ENCODE assay signal across 31 cellular contexts in genomic region chrX:3177851-3178250, GRCh38.
DNase-seq lines count a peak whose midpoint lies in the region; ATAC-seq, FAIRE-seq and TF ChIP-seq lines count a peak whose summit lies in the region.
"Had no signal": no experiment of that assay in that cellular context is flagged by ENCODE, and none has a peak within 500 bp of the region (broad histone marks: within the 10 kb centered on the region; RNA-seq: fewer than 3 reads in every experiment).

No MANE protein-coding gene starts in this region.

- H3K4me2 ChIP-seq in HepG2 (ENCODE audit: low read depth, low read length) = no peak overlapping the region

- TF ChIP-seq CTCF in HepG2 (CRISPR knock-in tag; IDR thresholded peaks at IDR 0.05) = no peak
- TF ChIP-seq CTCF in right lobe of liver (IDR thresholded peaks at IDR 0.05) = no peak
- TF ChIP-seq CTCF in foreskin keratinocyte (conservative IDR thresholded peaks at IDR 0.05) = no peak

- H3K9me3 ChIP-seq in HepG2 (ENCODE audit: low read length) (no peaks in the 10 kb centered on the region), right lobe of liver (no peaks in the 10 kb centered on the region)
- H3K9me3 ChIP-seq: Caco-2, esophagus squamous epithelium, left ventricle myocardium inferior, SJSA1 had no signal

- no peak for TF ChIP-seq RAD21 in HepG2 (CRISPR knock-in tag; IDR thresholded peaks at IDR 0.05)

- peak; percentile 1 for DNase-seq in HepG2 (ENCODE audit: low spot score)
- no peak for DNase-seq in right lobe of liver
- peak; percentile 8 to 42 for DNase-seq in foreskin keratinocyte
- DNase-seq in effector CD4-positive, alpha-beta T cell = no peak
- DNase-seq in frontal cortex (ENCODE audit: low spot score in 2 of 2) = no peak
- DNase-seq in activated CD4-positive, alpha-beta T cell treated with anti-CD3 and anti-CD28 coated beads for 1 hour = no peak
- DNase-seq: 8988T; activated CD4-positive, alpha-beta T cell treated with anti-CD3 and anti-CD28 coated beads, Interleukin-2, amount 10 ng/mL, durations not matched to agents 24 days and 14 days; activated CD8-positive, alpha-beta memory T cell treated with anti-CD3 and anti-CD28 coated beads for 24 hours; activated effector memory CD4-positive, alpha-beta T cell treated with Interleukin-2 at 50 U/mL for 16 hours; activated T-cell treated with anti-CD3 and anti-CD28 coated beads for 4 hours; Caco-2; cortex of kidney; DND-41; endodermal cell; esophagus squamous epithelium; H7; hippocampal formation; Kasumi-1; left ventricle myocardium inferior; NCI-H146; NCI-H82; stimulated activated CD4-positive, alpha-beta T cell treated with anti-CD3 and anti-CD28 coated beads, Interleukin-1b, Interleukin-23, amount 100 ng/mL, for 48 hours; stimulated activated naive CD8-positive, alpha-beta T cell treated with anti-CD3 and anti-CD28 coated beads, Interleukin-15, Interleukin-2, amounts not matched to agents 100 U/mL and 50 U/mL, for 24 hours; T1000 had no signal

- in situ Hi-C loops in HepG2 (cut with HindIII; ENCODE audit: extremely low pct_ligation_motif_present, low pct_unique_long_range_greater_than_20kb) = no loop called here

- H3K27ac ChIP-seq in HepG2 (ENCODE audit: extremely low read length, insufficient read depth, low read length) (no peak overlapping the region), right lobe of liver (no peak overlapping the region), foreskin keratinocyte (no peak overlapping the region)
- H3K27ac ChIP-seq: left ventricle myocardium inferior, parathyroid adenoma, SJSA1 had no signal

- H2AFZ ChIP-seq in HepG2 (ENCODE audit: low read length) = no peak overlapping the region
- H2AFZ ChIP-seq: parathyroid adenoma had no signal

- H3K9ac ChIP-seq in HepG2 (ENCODE audit: insufficient read depth, low read depth, low read length) = no peak overlapping the region
- H3K9ac ChIP-seq: parathyroid adenoma had no signal

- no peaks in the 10 kb centered on the region for H3K4me1 ChIP-seq in HepG2 (ENCODE audit: insufficient read depth, low read length)
- no peaks in the 10 kb centered on the region for H3K4me1 ChIP-seq in right lobe of liver
- peaks cover 23% of the 10 kb centered on the region for H3K4me1 ChIP-seq in foreskin keratinocyte
- H3K4me1 ChIP-seq: Caco-2, left ventricle myocardium inferior, parathyroid adenoma had no signal

- ATAC-seq in HepG2 (no peak), right lobe of liver (no peak), foreskin keratinocyte (peak; percentile 79), HG02884 (IDR thresholded peaks at IDR 0.05; ENCODE audit: unreplicated experiment) (no peak)
- ATAC-seq: activated naive CD4-positive, alpha-beta T cell treated with anti-CD3 and anti-CD28 coated beads, Interleukin-2, amount 50 U/mL, for 72 hours; stimulated activated naive CD8-positive, alpha-beta T cell treated with anti-CD3 and anti-CD28 coated beads, Interleukin-15, Interleukin-2, amounts not matched to agents 100 U/mL and 50 U/mL, for 24 hours had no signal

- H4K20me1 ChIP-seq in HepG2 (ENCODE audit: insufficient read depth, low read length) = no peaks in the 10 kb centered on the region

- no peaks in the 10 kb centered on the region for H3K27me3 ChIP-seq in HepG2 (ENCODE audit: control insufficient read depth in 1 of 2, insufficient read depth in 2 of 2, low read length in 2 of 2)
- no peaks in the 10 kb centered on the region for H3K27me3 ChIP-seq in right lobe of liver
- no peaks in the 10 kb centered on the region for H3K27me3 ChIP-seq in foreskin keratinocyte
- H3K27me3 ChIP-seq: esophagus squamous epithelium, SJSA1 had no signal

- TF ChIP-seq POLR2A in HepG2 (IDR thresholded peaks at IDR 0.05; ENCODE audit: insufficient read depth in 1 of 2, low read depth in 2 of 2, low read length in 2 of 2) = no peak
- no peak for TF ChIP-seq POLR2A in right lobe of liver (IDR thresholded peaks at IDR 0.05)

- CTCF ChIA-PET in HepG2 (lab: Yijun Ruan, JAX; ENCODE audit: low intra/inter-chr PET ratio, low total read pairs) = no interaction called here

- no peaks in the 10 kb centered on the region for H3K79me2 ChIP-seq in HepG2 (ENCODE audit: insufficient read depth, low read length)
- H3K79me2 ChIP-seq: parathyroid adenoma had no signal

- WGBS in HepG2 (ENCODE audit: low lambda C conversion rate) = 22% methylated on average over 4 of the region's 4 CpGs
- 59% methylated on average over 4 of the region's 4 CpGs for WGBS in right lobe of liver (ENCODE audit: insufficient coverage, low coverage, low lambda C conversion rate, missing lambda C conversion rate)

- TF ChIP-seq EP300 in HepG2 (IDR thresholded peaks at IDR 0.05; ENCODE audit: low read depth in 2 of 2, low read length in 2 of 2) (no peak), HepG2 (CRISPR knock-in tag; IDR thresholded peaks at IDR 0.05; ENCODE audit: borderline replicate concordance) (no peak)

- no peak for FAIRE-seq in HepG2 (lab: Jason Lieb, UNC)
- FAIRE-seq in TTC549 (lab: Jason Lieb, UNC) = peak; percentile 13
- no peak for FAIRE-seq in frontal cortex (lab: Jason Lieb, UNC)
- FAIRE-seq: GM18507 had no signal

- intact Hi-C loops in HepG2 (cut with micrococcal nuclease; ENCODE audit: unreplicated experiment) = no loop called here
- intact Hi-C loops in right lobe of liver (cut with DNase I) = no loop called here

- BruUV-seq in HepG2 (replicated peaks; lab: Mats Ljungman, UMichigan) = no TSS peak

- H3K36me3 ChIP-seq in HepG2 (replicated peaks in 1 of 2; ENCODE audit: control insufficient read depth in 1 of 2, insufficient read depth in 2 of 2, low read length in 2 of 2) (no peaks in the 10 kb centered on the region), right lobe of liver (no peaks in the 10 kb centered on the region)
- H3K36me3 ChIP-seq: esophagus squamous epithelium, left ventricle myocardium inferior, SJSA1 had no signal

- POLR2A ChIA-PET in HepG2 (lab: Yijun Ruan, JAX) = no interaction called here

- H3K4me3 ChIP-seq in HepG2 (replicated peaks in 1 of 3; ENCODE audit: insufficient read depth in 1 of 3, low read depth in 2 of 3, low read length in 3 of 3) = no peak overlapping the region
- H3K4me3 ChIP-seq in right lobe of liver = no peak overlapping the region
- H3K4me3 ChIP-seq: esophagus squamous epithelium, left ventricle myocardium inferior, SJSA1 had no signal

TF ChIP-seq in HepG2, 621 proteins besides CTCF, POLR2A, EP300 and RAD21:
- TF ChIP-seq ZSCAN5A (CRISPR knock-in tag; IDR thresholded peaks at IDR 0.05; ENCODE audit: borderline replicate concordance) = no peak

Comparison
In these comparisons a context has a peak if more than half of its experiments do, and no peak if none do; other contexts are left out.
1. DNase-seq: peak in HepG2 (single experiment) and foreskin keratinocyte (2 of 2); none in right lobe of liver (0 of 3), effector CD4-positive, alpha-beta T cell (single experiment), frontal cortex (0 of 2) and activated CD4-positive, alpha-beta T cell treated with anti-CD3 and anti-CD28 coated beads for 1 hour (single experiment).